In the genomic region with DNA sequence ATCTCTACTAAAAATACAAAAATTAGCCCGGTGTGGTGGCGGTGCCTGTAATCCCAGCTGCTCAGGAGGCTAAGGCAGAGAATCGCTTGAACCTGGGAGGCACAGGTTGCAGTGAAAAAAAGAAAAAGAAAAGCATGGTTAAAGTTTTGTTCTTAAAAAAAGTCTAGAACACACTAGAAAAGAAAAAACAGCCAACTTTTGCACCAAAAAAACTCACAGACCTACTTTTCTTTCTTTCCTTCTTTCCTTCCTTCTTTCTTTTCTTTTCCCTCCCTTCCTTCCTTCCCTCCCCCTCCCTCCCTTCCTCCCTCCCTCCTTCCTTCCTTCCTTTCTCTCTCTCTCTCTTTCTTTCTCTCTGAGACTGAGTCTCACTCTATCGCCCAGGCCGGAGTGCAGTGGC, we compare ENCODE assay signal across 40 cellular contexts.
"Had no signal": no experiment of that assay in that cellular context is flagged by ENCODE, and none has a peak within 500 bp of the region (broad histone marks: within the 10 kb centered on the region; RNA-seq: fewer than 3 reads in every experiment).

No MANE protein-coding gene starts in this region.

- FAIRE-seq: astrocyte, bronchial epithelial cell had no signal

- H3K9me3 ChIP-seq: adrenal gland, body of pancreas, breast epithelium had no signal

- H3K27me3 Mint-ChIP-seq: activated naive CD4-positive, alpha-beta T cell treated with anti-CD3 and anti-CD28 coated beads, Interleukin-2, amount 10 ng/mL, durations not matched to agents 7 days and 5 days; activated naive CD4-positive, alpha-beta T cell treated with anti-CD3 and anti-CD28 coated beads, Interleukin-2, amount 50 U/mL, for 24 hours; activated naive CD8-positive, alpha-beta T cell; activated naive CD8-positive, alpha-beta T cell treated with anti-CD3 and anti-CD28 coated beads for 36 hours; activated naive CD8-positive, alpha-beta T cell treated with anti-CD3 and anti-CD28 coated beads, Interleukin-2, amount 10 ng/mL, durations not matched to agents 7 days and 5 days; activated naive CD8-positive, alpha-beta T cell treated with anti-CD3 and anti-CD28 coated beads, Interleukin-2, amount 50 U/mL, for 24 hours; activated T-cell treated with anti-CD3 and anti-CD28 coated beads, Interleukin-2, amount 50 U/mL, for 24 hours; activated T-helper 17 cell treated with anti-CD3 and anti-CD28 coated beads, Interleukin-2, amount 50 U/mL, for 72 hours; central memory CD8-positive, alpha-beta T cell had no signal

- DNase-seq: activated effector memory CD4-positive, alpha-beta T cell treated with anti-CD3 and anti-CD28 coated beads, Interleukin-2, amount 50 U/mL, for 16 hours; activated effector memory CD4-positive, alpha-beta T cell treated with Interleukin-2 at 50 U/mL for 16 hours; activated gamma-delta T cell; activated gamma-delta T cell treated with Interleukin-2 at 50 U/mL for 16 hours; activated naive CD4-positive, alpha-beta T cell; activated naive CD4-positive, alpha-beta T cell treated with anti-CD3 and anti-CD28 coated beads for 36 hours; activated naive CD4-positive, alpha-beta T cell treated with anti-CD3 and anti-CD28 coated beads, Interleukin-2, amount 10 ng/mL, durations not matched to agents 7 days and 5 days; activated naive CD4-positive, alpha-beta T cell treated with anti-CD3 and anti-CD28 coated beads, Interleukin-2, amount 50 U/mL, for 16 hours; activated naive CD4-positive, alpha-beta T cell treated with Interleukin-2 at 50 U/mL for 16 hours; activated naive CD8-positive, alpha-beta T cell treated with anti-CD3 and anti-CD28 coated beads for 36 hours; activated naive CD8-positive, alpha-beta T cell treated with anti-CD3 and anti-CD28 coated beads, Interleukin-2, amount 10 ng/mL, durations not matched to agents 7 days and 5 days; activated naive CD8-positive, alpha-beta T cell treated with anti-CD3 and anti-CD28 coated beads, Interleukin-2, amount 50 U/mL, for 24 hours; activated T-cell treated with anti-CD3 and anti-CD28 coated beads, Interleukin-2, amount 50 U/mL, for 1 hour; activated T-cell treated with anti-CD3 and anti-CD28 coated beads, Interleukin-2, amount 50 U/mL, for 24 hours; activated T-cell treated with anti-CD3 and anti-CD28 coated beads, Interleukin-2, amount 50 U/mL, for 4 hours; activated T-cell treated with anti-CD3 and anti-CD28 coated beads, Interleukin-2, amount 50 U/mL, for 48 hours; activated T-cell treated with anti-CD3 and anti-CD28 coated beads, Interleukin-2, amount 50 U/mL, for 72 hours; adrenal gland; amniotic stem cell; amygdala; anterior cingulate cortex; aorta; body of pancreas; brain microvascular endothelial cell; caudate nucleus; central memory CD4-positive, alpha-beta T cell; cerebellar nuclear complex had no signal

- ATAC-seq: activated naive CD4-positive, alpha-beta T cell treated with anti-CD3 and anti-CD28 coated beads, Interleukin-2, amount 50 U/mL, for 72 hours; activated naive CD8-positive, alpha-beta T cell treated with anti-CD3 and anti-CD28 coated beads, Interleukin-2, amount 50 U/mL, for 24 hours; activated T-cell treated with anti-CD3 and anti-CD28 coated beads, Interleukin-2, amount 50 U/mL, for 4 hours; activated T-cell treated with anti-CD3 and anti-CD28 coated beads, Interleukin-2, amount 50 U/mL, for 72 hours; activated T-helper 17 cell treated with anti-CD3 and anti-CD28 coated beads, Interleukin-2, amount 50 U/mL, for 72 hours; body of pancreas had no signal

- H3K27ac ChIP-seq: adrenal gland, ascending aorta, body of pancreas, brain microvascular endothelial cell, breast epithelium, cardiac muscle cell had no signal

- H3K36me3 Mint-ChIP-seq: activated naive CD4-positive, alpha-beta T cell treated with anti-CD3 and anti-CD28 coated beads, Interleukin-2, amount 10 ng/mL, durations not matched to agents 7 days and 5 days; brain had no signal

- H3K4me1 ChIP-seq: ascending aorta, body of pancreas, breast epithelium had no signal

- H3K4me3 ChIP-seq: adrenal gland, ascending aorta, body of pancreas, breast epithelium, cardiac muscle cell had no signal

- H3K27me3 ChIP-seq: adrenal gland, ascending aorta, body of pancreas, brain microvascular endothelial cell, breast epithelium, cardiac muscle cell had no signal

- H3K4me3 Mint-ChIP-seq: activated naive CD4-positive, alpha-beta T cell treated with anti-CD3 and anti-CD28 coated beads for 36 hours; activated naive CD4-positive, alpha-beta T cell treated with anti-CD3 and anti-CD28 coated beads, Interleukin-2, amount 10 ng/mL, durations not matched to agents 7 days and 5 days; activated naive CD4-positive, alpha-beta T cell treated with anti-CD3 and anti-CD28 coated beads, Interleukin-2, amount 50 U/mL, for 24 hours; activated naive CD8-positive, alpha-beta T cell; activated naive CD8-positive, alpha-beta T cell treated with anti-CD3 and anti-CD28 coated beads for 36 hours; activated naive CD8-positive, alpha-beta T cell treated with anti-CD3 and anti-CD28 coated beads, Interleukin-2, amount 10 ng/mL, durations not matched to agents 7 days and 5 days; activated naive CD8-positive, alpha-beta T cell treated with anti-CD3 and anti-CD28 coated beads, Interleukin-2, amount 50 U/mL, for 24 hours; activated T-cell treated with anti-CD3 and anti-CD28 coated beads, Interleukin-2, amount 50 U/mL, for 24 hours; activated T-cell treated with anti-CD3 and anti-CD28 coated beads, Interleukin-2, amount 50 U/mL, for 4 hours; activated T-cell treated with anti-CD3 and anti-CD28 coated beads, Interleukin-2, amount 50 U/mL, for 72 hours; activated T-helper 1 cell treated with anti-CD3 and anti-CD28 coated beads, Interleukin-12 subunit alpha, Interleukin-12 subunit beta, Interleukin-2, Interleukin-4 antibody, amounts not matched to agents 30 ng/mL and 10 ng/mL and 1 ng/mL, durations not matched to agents 14 hours and 24 hours and 36 hours; activated T-helper 17 cell treated with anti-CD3 and anti-CD28 coated beads, Interleukin-2, amount 50 U/mL, for 72 hours; brain; central memory CD8-positive, alpha-beta T cell had no signal

- H3K27ac Mint-ChIP-seq: activated naive CD4-positive, alpha-beta T cell treated with anti-CD3 and anti-CD28 coated beads for 36 hours; activated naive CD4-positive, alpha-beta T cell treated with anti-CD3 and anti-CD28 coated beads, Interleukin-2, amount 50 U/mL, for 24 hours; activated naive CD4-positive, alpha-beta T cell treated with anti-CD3 and anti-CD28 coated beads, Interleukin-2, amount 50 U/mL, for 72 hours; activated naive CD8-positive, alpha-beta T cell; activated naive CD8-positive, alpha-beta T cell treated with anti-CD3 and anti-CD28 coated beads for 36 hours; activated naive CD8-positive, alpha-beta T cell treated with anti-CD3 and anti-CD28 coated beads, Interleukin-2, amount 10 ng/mL, durations not matched to agents 7 days and 5 days; activated naive CD8-positive, alpha-beta T cell treated with anti-CD3 and anti-CD28 coated beads, Interleukin-2, amount 50 U/mL, for 24 hours; activated T-cell treated with anti-CD3 and anti-CD28 coated beads, Interleukin-2, amount 50 U/mL, for 24 hours; activated T-cell treated with anti-CD3 and anti-CD28 coated beads, Interleukin-2, amount 50 U/mL, for 72 hours; activated T-helper 1 cell treated with anti-CD3 and anti-CD28 coated beads, Interleukin-12 subunit alpha, Interleukin-12 subunit beta, Interleukin-2, Interleukin-4 antibody, amounts not matched to agents 30 ng/mL and 10 ng/mL and 1 ng/mL, durations not matched to agents 14 hours and 24 hours and 36 hours; activated T-helper 2 cell treated with anti-CD3 and anti-CD28 coated beads, Interferon-gamma antibody, Interleukin-2, Interleukin-4, amounts not matched to agents 10 μg/mL and 5 μg/mL and 100 μg/mL, durations not matched to agents 14 hours and 24 hours and 36 hours; brain had no signal

- H3K4me1 Mint-ChIP-seq: activated naive CD4-positive, alpha-beta T cell treated with anti-CD3 and anti-CD28 coated beads, Interleukin-2, amount 10 ng/mL, durations not matched to agents 7 days and 5 days had no signal

- H3K36me3 ChIP-seq: adrenal gland, ascending aorta, brain microvascular endothelial cell, breast epithelium, cardiac muscle cell had no signal

- H3K9me3 Mint-ChIP-seq: activated T-helper 1 cell treated with anti-CD3 and anti-CD28 coated beads, Interleukin-12 subunit alpha, Interleukin-12 subunit beta, Interleukin-2, Interleukin-4 antibody, amounts not matched to agents 30 ng/mL and 10 ng/mL and 1 ng/mL, durations not matched to agents 14 hours and 24 hours and 36 hours; activated T-helper 2 cell treated with anti-CD3 and anti-CD28 coated beads, Interferon-gamma antibody, Interleukin-2, Interleukin-4, amounts not matched to agents 10 μg/mL and 5 μg/mL and 100 μg/mL, durations not matched to agents 14 hours and 24 hours and 36 hours; central memory CD8-positive, alpha-beta T cell had no signal
